Comparison of ENCODE assay signal across 8 cellular contexts in genomic region chr4:55397024-55397520, GRCh38. TPM values are rescaled to one million over a fixed set of nuclear protein-coding genes. Genes with fewer than 3 reads are reported as not detected.
DNase-seq lines count a peak whose midpoint lies in the region; ATAC-seq and TF ChIP-seq lines count a peak whose summit lies in the region.

No MANE protein-coding gene starts in this region.

- H3K27ac Mint-ChIP-seq in CD8-positive, alpha-beta memory T cell = peak overlapping the region; percentile 80 to 94 (median 93)

- no peak for TF ChIP-seq POLR2A in breast epithelium (IDR thresholded peaks at IDR 0.05)

- no peaks in the 10 kb centered on the region for H3K9me3 ChIP-seq in CD8-positive, alpha-beta memory T cell (ENCODE audit: low read length)
- H3K9me3 ChIP-seq in MG63 (no peaks in the 10 kb centered on the region), breast epithelium (no peaks in the 10 kb centered on the region), lung (ENCODE audit: control insufficient read depth in 2 of 2, insufficient read depth in 1 of 2, low read length in 1 of 2) (no peaks in the 10 kb centered on the region)

- H3K36me3 Mint-ChIP-seq in CD8-positive, alpha-beta memory T cell = peaks cover 0 to 30% (median 15%) of the 10 kb centered on the region in 3 donors

- 9 to 22% methylated on average over 9 of the region's 9 CpGs for WGBS in lung, 2 donors

- peak overlapping the region; percentile 72 for H3K4me3 ChIP-seq in CD8-positive, alpha-beta memory T cell (ENCODE audit: low read length)
- peak overlapping the region; percentile 82 for H3K4me3 ChIP-seq in MG63
- peak overlapping the region; percentile 92 to 97 (median 94) for H3K4me3 ChIP-seq in breast epithelium
- H3K4me3 ChIP-seq in lung = peak overlapping the region; percentile 88

- CTCF ChIA-PET in CD8-positive, alpha-beta memory T cell (lab: Charles Lee) = interaction anchor here (3.6 kb wide), 1 partner anchor 51 kb away, joined by 24 read pairs; the partner anchor contains the start of gene SRD5A3

- POLR2A ChIA-PET in CD8-positive, alpha-beta memory T cell (lab: Charles Lee) = interaction anchor here (0.7 to 3.3 kb wide), 3 partner anchors 148 to 457 kb away, joined by 3 to 21 read pairs (median 4); no protein-coding TSS in a partner anchor

- H3K4me3 Mint-ChIP-seq in CD8-positive, alpha-beta memory T cell = peak overlapping the region; percentile 88 to 100 (median 93)

- DNase-seq in CD8-positive, alpha-beta memory T cell = no peak
- DNase-seq in MG63 = no peak
- peak in 1 of 2 donors; percentile 19 for DNase-seq in breast epithelium (ENCODE audit: low spot score in 2 of 2)
- no peak for DNase-seq in lung (ENCODE audit: low spot score)
- peak; percentile 48 for DNase-seq in ureter (ENCODE audit: low spot score)

- TF ChIP-seq CTCF in breast epithelium (IDR thresholded peaks at IDR 0.05) (no peak), lung (IDR thresholded peaks at IDR 0.05; ENCODE audit: control extremely low read depth, extremely low read depth) (no peak)

- H3K27me3 Mint-ChIP-seq in CD8-positive, alpha-beta memory T cell = peaks cover 0 to 1% of the 10 kb centered on the region in 2 donors

- intact Hi-C loops in breast epithelium (cut with DNase I; ENCODE audit: low total_unique reads) = no loop called here

- peak overlapping the region; percentile 91 for H3K27ac ChIP-seq in CD8-positive, alpha-beta memory T cell (ENCODE audit: low read depth, low read length)
- H3K27ac ChIP-seq in breast epithelium (peak overlapping the region; percentile 99), lung (ENCODE audit: low read depth in 1 of 2, low read length in 1 of 2) (peak overlapping the region; percentile 95 to 98)

- ATAC-seq in lung (ENCODE audit: insufficient read depth, low FRiP score) (no peak), HG03108 (IDR thresholded peaks at IDR 0.05; ENCODE audit: unreplicated experiment) (no peak), GM21515 (IDR thresholded peaks at IDR 0.05; ENCODE audit: unreplicated experiment) (no peak), GM18867 (IDR thresholded peaks at IDR 0.05; ENCODE audit: unreplicated experiment) (no peak)

- H3K4me1 ChIP-seq in CD8-positive, alpha-beta memory T cell (ENCODE audit: insufficient read depth, low read length) = peaks cover 42% of the 10 kb centered on the region
- H3K4me1 ChIP-seq in breast epithelium (peaks cover 0 to 4% of the 10 kb centered on the region in 2 donors), lung (ENCODE audit: control insufficient read depth in 2 of 2, insufficient read depth in 2 of 2, low read length in 2 of 2) (peaks cover 3 to 10% of the 10 kb centered on the region in 2 donors)

- H3K4me1 Mint-ChIP-seq in CD8-positive, alpha-beta memory T cell = peaks cover 47 to 56% (median 52%) of the 10 kb centered on the region in 3 donors

- no peaks in the 10 kb centered on the region for H3K27me3 ChIP-seq in CD8-positive, alpha-beta memory T cell (ENCODE audit: insufficient read depth, low read length, poor library complexity, severe bottlenecking)
- H3K27me3 ChIP-seq in MG63 = no peaks in the 10 kb centered on the region
- no peaks in the 10 kb centered on the region for H3K27me3 ChIP-seq in breast epithelium
- H3K27me3 ChIP-seq in lung (ENCODE audit: control insufficient read depth, insufficient read depth) = no peaks in the 10 kb centered on the region

- H3K36me3 ChIP-seq in CD8-positive, alpha-beta memory T cell (ENCODE audit: insufficient read depth, low read length) = peaks cover 8% of the 10 kb centered on the region
- H3K36me3 ChIP-seq in MG63 = peaks cover 31% of the 10 kb centered on the region
- no peaks in the 10 kb centered on the region for H3K36me3 ChIP-seq in breast epithelium
- peaks cover 0 to 3% of the 10 kb centered on the region in 2 donors for H3K36me3 ChIP-seq in lung (ENCODE audit: control insufficient read depth in 2 of 2, insufficient read depth in 2 of 2, low read length in 2 of 2)

- H3K9me3 Mint-ChIP-seq in CD8-positive, alpha-beta memory T cell = no peaks in the 10 kb centered on the region

RNA-seq across cellular contexts. Expression of gene TMEM165, which starts 1.3 kb away (rescaled TPM):
- total RNA-seq in CD8-positive, alpha-beta memory T cell = 10 to 100 TPM; 69.1 to 76.5 TPM
- 31.1 TPM for polyA plus RNA-seq in CD8-positive, alpha-beta memory T cell
- total RNA-seq in MG63 (2014; rRNA removed; shearing (Covaris generic); ENCODE audit: low replicate concordance) = 92.4 and 122 TPM in 2 replicates
- total RNA-seq in breast epithelium (100 to 1,000 TPM; 165 to 386 (median 204) TPM), lung (100 to 1,000 TPM; 178 to 184 TPM), ureter (188 TPM)
- polyA plus RNA-seq in lung = 100 to 1,000 TPM; 152 to 179 TPM

RNA-seq across cellular contexts. Expression of gene SRD5A3, which starts 51.0 kb away (rescaled TPM):
- 10 to 100 TPM; 20.3 to 23.9 TPM for total RNA-seq in CD8-positive, alpha-beta memory T cell
- polyA plus RNA-seq in CD8-positive, alpha-beta memory T cell = 17.4 TPM
- 5.2 and 12.6 TPM in 2 replicates for total RNA-seq in MG63 (2014; rRNA removed; shearing (Covaris generic); ENCODE audit: low replicate concordance)
- total RNA-seq in breast epithelium (10 to 100 TPM; 13.9 to 20.3 (median 14.4) TPM), lung (10 to 100 TPM; 13.6 to 31.5 TPM), ureter (25.6 TPM)
- 10 to 100 TPM; 16.6 to 37.1 TPM for polyA plus RNA-seq in lung
